In the genomic region with DNA sequence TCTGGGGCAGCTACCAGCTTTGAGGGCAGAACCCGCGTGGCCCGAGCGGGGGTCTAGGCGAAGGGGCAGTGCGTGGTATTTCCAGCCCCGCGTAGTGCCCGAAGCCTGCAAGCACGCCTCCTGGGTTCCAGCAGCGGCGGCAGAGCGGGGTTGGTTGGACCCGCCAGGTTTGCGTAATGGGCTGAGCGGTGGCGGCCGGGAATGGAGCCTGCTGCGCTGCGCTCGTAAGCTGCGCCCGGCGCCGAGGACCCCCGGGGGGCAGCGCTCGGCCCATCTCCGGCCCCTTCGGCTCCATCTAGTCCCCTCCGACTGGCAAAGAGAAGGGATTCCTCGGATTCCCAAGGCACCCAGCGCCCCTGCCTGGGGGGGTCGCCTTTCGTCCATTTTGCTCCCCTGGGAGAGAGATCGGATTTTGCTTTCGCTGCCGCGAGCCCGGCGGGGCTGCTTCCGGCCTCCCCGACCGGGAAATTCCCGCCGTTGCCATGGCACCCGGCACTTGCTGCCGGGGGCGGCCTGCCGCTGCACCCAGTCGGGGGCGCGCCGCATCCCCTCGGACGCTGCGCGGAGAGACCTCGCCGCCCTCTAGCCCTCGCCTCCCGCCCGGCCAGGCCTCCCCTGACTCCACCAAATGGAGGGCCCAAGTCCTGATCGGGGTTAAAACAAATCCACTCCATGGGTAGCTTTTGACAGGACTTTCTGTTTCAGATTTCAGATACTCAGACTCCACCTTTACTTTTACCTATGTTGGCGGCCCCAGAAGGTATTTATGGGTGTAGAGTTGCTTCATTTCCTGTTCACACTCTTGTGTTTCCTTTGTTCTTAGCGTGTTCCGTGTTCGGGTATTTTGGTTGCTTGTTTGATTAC, we compare ENCODE assay signal across 8 cellular contexts.
DNase-seq lines count a peak whose midpoint lies in the region; ATAC-seq and TF ChIP-seq lines count a peak whose summit lies in the region.
"Not testable (repeated sequence)": the region's sequence is repeated elsewhere in the genome, so short reads cannot be mapped to it uniquely, and the experiment has no call there.

No MANE protein-coding gene starts in this region.

- not testable (repeated sequence) for H3K36me3 ChIP-seq in mucosa of descending colon (ENCODE audit: low read depth)

- DNase-seq in NCI-H69 (lab: John Stamatoyannopoulos, UW): peak; percentile 82
- peak; percentile 67 to 70 for DNase-seq in activated CD4-positive, alpha-beta T cell treated with anti-CD3 and anti-CD28 coated beads for 4 hours
- DNase-seq in foreskin melanocyte: peak; percentile 9
- DNase-seq in mucosa of descending colon: peak; percentile 43 to 73 (median 70)
- peak; percentile 15 to 42 for DNase-seq in stimulated activated CD4-positive, alpha-beta T cell treated with anti-CD3 and anti-CD28 coated beads, Interleukin-1b, Interleukin-23, amount 100 ng/mL, for 1 hour (ENCODE audit: low read depth in 2 of 2)
- peak; percentile 50 for DNase-seq in ureter (ENCODE audit: low spot score)

- H3K27ac ChIP-seq in angular gyrus (ENCODE audit: low read depth, low read length): peak overlapping the region; percentile 66

- H3K4me3 ChIP-seq in GM12875 (ENCODE audit: low read depth, low read length) (peak overlapping the region; percentile 60), mucosa of descending colon (peak overlapping the region; percentile 26)

- intact Hi-C loops in mucosa of descending colon (cut with DNase I, micrococcal nuclease): not testable (repeated sequence)

- not testable (repeated sequence) for H3K4me1 ChIP-seq in mucosa of descending colon (ENCODE audit: low read depth)

- not testable (repeated sequence) for TF ChIP-seq CTCF in GM12875 (IDR thresholded peaks at IDR 0.05; ENCODE audit: borderline replicate concordance, insufficient read depth, low read depth, low read length); mucosa of descending colon (IDR thresholded peaks at IDR 0.05)

- ATAC-seq in mucosa of descending colon: not testable (repeated sequence)

- H3K9me3 ChIP-seq in mucosa of descending colon: not testable (repeated sequence)

Comparison
In these comparisons a context has a peak if more than half of its experiments do, and no peak if none do; other contexts are left out.
1. DNase-seq: peak in every context shown above with its lines; median percentile 82 in NCI-H69; 70 in mucosa of descending colon; 68 in activated CD4-positive, alpha-beta T cell treated with anti-CD3 and anti-CD28 coated beads for 4 hours; 50 in ureter; 28 in stimulated activated CD4-positive, alpha-beta T cell treated with anti-CD3 and anti-CD28 coated beads, Interleukin-1b, Interleukin-23, amount 100 ng/mL, for 1 hour; 9 in foreskin melanocyte.